Comparison of ENCODE assay signal across 17 cellular contexts in the genomic region with DNA sequence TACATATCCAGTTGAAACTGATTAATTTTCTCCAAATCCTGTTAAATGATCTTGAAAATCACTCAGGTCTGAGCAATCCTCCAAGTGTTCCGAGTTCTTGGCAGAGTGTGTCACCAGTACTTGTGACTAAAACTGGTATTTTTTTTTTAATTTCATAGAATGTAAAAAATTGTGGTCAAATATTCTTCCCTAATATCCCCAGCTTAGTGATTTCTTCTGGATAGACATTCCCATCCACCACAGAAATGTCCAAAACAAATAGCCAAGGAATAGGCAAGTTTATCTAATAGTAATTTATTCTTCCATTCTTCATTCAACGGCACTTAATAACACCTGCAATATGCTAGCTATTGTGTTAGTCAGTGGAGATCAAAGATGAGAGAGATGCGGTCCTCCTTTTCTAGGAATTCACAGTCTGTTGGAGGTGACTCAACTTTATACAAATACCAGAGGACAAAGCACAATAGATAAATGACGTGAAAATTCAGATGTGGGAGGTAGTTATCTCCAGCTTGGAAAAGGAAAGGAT.
DNase-seq lines count a peak whose midpoint lies in the region; ATAC-seq, FAIRE-seq and TF ChIP-seq lines count a peak whose summit lies in the region.
"Had no signal": no experiment of that assay in that cellular context is flagged by ENCODE, and none has a peak within 500 bp of the region (broad histone marks: within the 10 kb centered on the region; RNA-seq: fewer than 3 reads in every experiment).

No MANE protein-coding gene starts in this region.

- H2AFZ ChIP-seq in endothelial cell of umbilical vein (ENCODE audit: low read depth, low read length) = no peak overlapping the region
- H2AFZ ChIP-seq: neural progenitor cell had no signal

- FAIRE-seq in endothelial cell of umbilical vein (lab: Jason Lieb, UNC) = no peak

- dilution Hi-C loops in endothelial cell of umbilical vein (cut with MboI; ENCODE audit: extremely low pct_ligation_motif_present, low sequenced_read_pairs) = no loop called here

- no TSS peak for BruUV-seq in endothelial cell of umbilical vein (replicated peaks; lab: Mats Ljungman, UMichigan)

- peaks cover 2% of the 10 kb centered on the region for H3K4me1 ChIP-seq in endothelial cell of umbilical vein (ENCODE audit: control insufficient read depth, extremely low read depth, insufficient read depth, low read length)
- H3K4me1 ChIP-seq: colonic mucosa, spleen had no signal

- intact Hi-C loops in endothelial cell of umbilical vein (cut with micrococcal nuclease) (no loop called here), sciatic nerve (cut with DNase I) (no loop called here)

- CTCF ChIA-PET in endothelial cell of umbilical vein (lab: Charles Lee) = interaction anchor here (0.8 kb wide), 1 partner anchor 11 kb away, joined by 4 read pairs; no protein-coding TSS in a partner anchor

- no peak for TF ChIP-seq CTCF in endothelial cell of umbilical vein (IDR thresholded peaks at IDR 0.05; ENCODE audit: extremely low read depth in 1 of 2, insufficient read depth in 1 of 2, low read depth in 1 of 2, low read length in 2 of 2)

- H3K27ac ChIP-seq in endothelial cell of umbilical vein (ENCODE audit: insufficient read depth, low read depth, low read length) = no peak overlapping the region
- H3K27ac ChIP-seq: colonic mucosa, neural progenitor cell, spleen had no signal

- ATAC-seq in GM18907 (IDR thresholded peaks at IDR 0.05; ENCODE audit: unreplicated experiment) (no peak), HG03354 (IDR thresholded peaks at IDR 0.05; ENCODE audit: poor library complexity, severe bottlenecking, unreplicated experiment) (no peak), GM19395 (IDR thresholded peaks at IDR 0.05; ENCODE audit: unreplicated experiment) (no peak), sciatic nerve (no peak)
- ATAC-seq: activated CD8-positive, alpha-beta T cell treated with anti-CD3 and anti-CD28 coated beads for 36 hours; left lobe of liver had no signal

- H3K27me3 ChIP-seq in endothelial cell of umbilical vein (ENCODE audit: control insufficient read depth in 2 of 2, insufficient read depth in 2 of 2, low read length in 2 of 2) = no peaks in the 10 kb centered on the region
- H3K27me3 ChIP-seq: colonic mucosa, neural progenitor cell, spleen had no signal

- no peaks in the 10 kb centered on the region for H3K9me3 ChIP-seq in endothelial cell of umbilical vein (replicated peaks; ENCODE audit: control insufficient read depth, insufficient read depth, low read length)
- H3K9me3 ChIP-seq: colonic mucosa had no signal

- no peaks in the 10 kb centered on the region for H4K20me1 ChIP-seq in endothelial cell of umbilical vein (replicated peaks; ENCODE audit: control insufficient read depth, extremely low read depth, insufficient read depth, low read length)

- no peaks in the 10 kb centered on the region for H3K9me1 ChIP-seq in endothelial cell of umbilical vein (replicated peaks; ENCODE audit: control insufficient read depth, extremely low read depth, insufficient read depth, low read length)

- H3K79me2 ChIP-seq in endothelial cell of umbilical vein (ENCODE audit: control insufficient read depth, insufficient read depth, low read length) = no peaks in the 10 kb centered on the region

- no peaks in the 10 kb centered on the region for H3K36me3 ChIP-seq in endothelial cell of umbilical vein (ENCODE audit: control insufficient read depth in 2 of 2, extremely low read depth in 1 of 2, insufficient read depth in 2 of 2, low read length in 2 of 2)
- H3K36me3 ChIP-seq: colonic mucosa, neural progenitor cell, spleen had no signal

- no peak overlapping the region for H3K9ac ChIP-seq in endothelial cell of umbilical vein (replicated peaks; ENCODE audit: extremely low read depth, insufficient read depth, low read length)
- H3K9ac ChIP-seq: neural progenitor cell had no signal

- no peak overlapping the region for H3K4me2 ChIP-seq in endothelial cell of umbilical vein (ENCODE audit: insufficient read depth, low read length)
- H3K4me2 ChIP-seq: neural progenitor cell had no signal

- POLR2A ChIA-PET in endothelial cell of umbilical vein (lab: Charles Lee) = no interaction called here

- peak; percentile 26 for DNase-seq in GM04503 (ENCODE audit: low read depth)
- peak; percentile 81 for DNase-seq in RPMI7951 (ENCODE audit: low read depth)
- peak; percentile 10 for DNase-seq in endothelial cell of umbilical vein (ENCODE audit: low read depth, low spot score)
- peak; percentile 87 for DNase-seq in renal cortical epithelial cell (ENCODE audit: low read depth)
- no peak for DNase-seq in sciatic nerve (ENCODE audit: low spot score)
- DNase-seq: activated CD8-positive, alpha-beta T cell treated with anti-CD3 and anti-CD28 coated beads for 36 hours; activated naive CD4-positive, alpha-beta T cell treated with Interleukin-2 at 50 U/mL for 16 hours; CD8-positive, alpha-beta memory T cell; colonic mucosa; NCI-H1417; NCI-H510A treated with DMSO at 0.1 percent for 48 hours; spleen had no signal

- no peak overlapping the region for H3K4me3 ChIP-seq in endothelial cell of umbilical vein (replicated peaks in 1 of 3; ENCODE audit: insufficient read depth in 1 of 3, low read depth in 1 of 3, low read length in 3 of 3)
- H3K4me3 ChIP-seq: colonic mucosa, neural progenitor cell, spleen had no signal

- TF ChIP-seq POLR2A in endothelial cell of umbilical vein (IDR thresholded peaks at IDR 0.05; ENCODE audit: low read depth, low read length) = no peak

TF ChIP-seq in endothelial cell of umbilical vein, 7 proteins besides CTCF, POLR2A, EP300 and RAD21:
- TF ChIP-seq GATA2 (IDR thresholded peaks at IDR 0.05; ENCODE audit: insufficient read depth, insufficient read length, low read depth, low read length) (no peak), MAX (IDR thresholded peaks at IDR 0.05; ENCODE audit: insufficient read depth, insufficient read length) (no peak), POLR2AphosphoS5 (IDR thresholded peaks at IDR 0.05; ENCODE audit: insufficient read depth, low read depth, low read length) (no peak), EZH2 (IDR thresholded peaks at IDR 0.05; ENCODE audit: borderline replicate concordance, low read depth, low read length, severe bottlenecking) (no peak), JUN (IDR thresholded peaks at IDR 0.05; ENCODE audit: borderline replicate concordance, insufficient read depth, insufficient read length, low read depth) (no peak), FOS (IDR thresholded peaks at IDR 0.05; ENCODE audit: borderline replicate concordance, insufficient read depth, low read length) (no peak), MYC (IDR thresholded peaks at IDR 0.05; ENCODE audit: low read depth, low read length) (no peak)
